Comparison of ENCODE assay signal across 8 cellular contexts in genomic region chr5:131795879-131796792, GRCh38. TPM values are rescaled to one million over a fixed set of nuclear protein-coding genes. Genes with fewer than 3 reads are reported as not detected.
DNase-seq lines count a peak whose midpoint lies in the region; ATAC-seq and TF ChIP-seq lines count a peak whose summit lies in the region.

No MANE protein-coding gene starts in this region.

- intact Hi-C loops in left colon (cut with DNase I, micrococcal nuclease) = no loop called here

- H2AFZ ChIP-seq in DND-41 (ENCODE audit: low read depth, low read length) = peak overlapping the region; percentile 94

- H3K36me3 ChIP-seq in DND-41 (ENCODE audit: insufficient read depth, low read length) (peaks cover 8% of the 10 kb centered on the region; the same call in 1 of the 2 replicates), HUES48 (ENCODE audit: control insufficient read depth, insufficient read depth, low read length) (no peaks in the 10 kb centered on the region)

- ATAC-seq in DND-41 (ENCODE audit: insufficient read depth, low read depth) = peak; percentile 20
- peak; percentile 20 for ATAC-seq in GM21447 (IDR thresholded peaks at IDR 0.05; ENCODE audit: unreplicated experiment)
- peak; percentile 63 for ATAC-seq in left colon

- H3K9ac ChIP-seq in DND-41 (ENCODE audit: low read depth, low read length) = peak overlapping the region; percentile 95
- peak overlapping the region; percentile 82 for H3K9ac ChIP-seq in HUES48 (ENCODE audit: low read depth, low read length)

- peak overlapping the region; percentile 80 to 97 for H3K4me3 ChIP-seq in DND-41 (ENCODE audit: low read depth in 1 of 2, low read length in 2 of 2)
- H3K4me3 ChIP-seq in HUES48 (ENCODE audit: low read depth, low read length) = peak overlapping the region; percentile 85
- peak overlapping the region; percentile 94 for H3K4me3 ChIP-seq in choroid plexus epithelial cell (ENCODE audit: low read depth, low read length)

- DNase-seq in DND-41 = no peak
- peak; percentile 61 for DNase-seq in UCSD-AML1 (lab: John Stamatoyannopoulos, UW; ENCODE audit: unreplicated experiment)
- peak; percentile 57 for DNase-seq in choroid plexus epithelial cell (ENCODE audit: low read depth)
- peak; percentile 69 to 79 for DNase-seq in left colon
- DNase-seq in stimulated activated CD4-positive, alpha-beta T cell treated with anti-CD3 and anti-CD28 coated beads, Interleukin-2, amount 100 ng/mL, for 24 hours = peak; percentile 40 to 50
- DNase-seq in NCI-H446 treated with DMSO at 0.1 percent for 48 hours (lab: John Stamatoyannopoulos, UW) = no peak

- peaks cover 62% of the 10 kb centered on the region for H3K79me2 ChIP-seq in DND-41 (ENCODE audit: insufficient read depth, low read length)

- H3K9me3 ChIP-seq in DND-41 (ENCODE audit: insufficient read depth, low read length, severe bottlenecking) (no peaks in the 10 kb centered on the region), HUES48 (ENCODE audit: control insufficient read depth, insufficient read depth, low read length) (no peaks in the 10 kb centered on the region)

- H3K27me3 ChIP-seq in DND-41 (ENCODE audit: insufficient read depth, low read length, poor library complexity) (no peaks in the 10 kb centered on the region), HUES48 (ENCODE audit: control insufficient read depth, insufficient read depth, low read length) (peaks cover 5% of the 10 kb centered on the region; the same call in 1 of the 2 replicates)

- peaks cover 18% of the 10 kb centered on the region for H4K20me1 ChIP-seq in DND-41 (ENCODE audit: insufficient read depth, low read length)

- TF ChIP-seq CTCF in DND-41 (IDR thresholded peaks at IDR 0.05; ENCODE audit: borderline replicate concordance, extremely low read depth, low read length, poor library complexity, severe bottlenecking) (no peak), choroid plexus epithelial cell (conservative IDR thresholded peaks at IDR 0.05; ENCODE audit: low read depth, low read length) (no peak)

- peak overlapping the region; percentile 96 for H3K4me2 ChIP-seq in DND-41 (ENCODE audit: insufficient read depth, low read length)

- H3K27ac ChIP-seq in DND-41 (ENCODE audit: low read length) (peak overlapping the region; percentile 90), HUES48 (ENCODE audit: low read depth, low read length) (peak overlapping the region; percentile 83)

- H3K4me1 ChIP-seq in DND-41 (ENCODE audit: insufficient read depth, low read length) (peaks cover 34% of the 10 kb centered on the region), HUES48 (ENCODE audit: control insufficient read depth, insufficient read depth, low read length) (no peaks in the 10 kb centered on the region; the same call in 1 of the 2 replicates)

RNA-seq across cellular contexts. Expression of gene FNIP1, which starts 0.7 kb away (rescaled TPM):
- total RNA-seq in left colon = 10 to 100 TPM; 31.2 to 34.3 TPM

Comparison
In these comparisons a context has a peak if more than half of its experiments do, and no peak if none do; other contexts are left out.
1. DNase-seq: peak in UCSD-AML1 (single experiment), choroid plexus epithelial cell (single experiment), left colon (2 of 2) and stimulated activated CD4-positive, alpha-beta T cell treated with anti-CD3 and anti-CD28 coated beads, Interleukin-2, amount 100 ng/mL, for 24 hours (2 of 2); none in DND-41 (single experiment) and NCI-H446 treated with DMSO at 0.1 percent for 48 hours (single experiment).
2. Peak in every context shown above with its lines, with median percentiles within 50 percentile points of each other: ATAC-seq and H3K4me3 ChIP-seq.